In genomic region chr1:18238190-18238589, GRCh38 we compare ENCODE assay signal across 25 cellular contexts.
"Had no signal": no experiment of that assay in that cellular context is flagged by ENCODE, and none has a peak within 500 bp of the region (broad histone marks: within the 10 kb centered on the region; RNA-seq: fewer than 3 reads in every experiment).

No MANE protein-coding gene starts in this region.

- H2AFZ ChIP-seq: hepatocyte had no signal

- H3K4me3 ChIP-seq: coronary artery, dorsolateral prefrontal cortex, esophagus muscularis mucosa, gastroesophageal sphincter, heart left ventricle, hepatocyte, left ventricle myocardium inferior, lower lobe of right lung, mucosa of descending colon had no signal

- FAIRE-seq: endothelial cell of umbilical vein, frontal cortex, kidney had no signal

- ATAC-seq: foreskin keratinocyte; gastroesophageal sphincter; heart left ventricle; left colon; left lobe of liver; lower lobe of right lung; mucosa of descending colon; naive thymus-derived CD8-positive, alpha-beta T cell had no signal

- H3K9me3 ChIP-seq: esophagus muscularis mucosa, gastroesophageal sphincter, heart left ventricle, left ventricle myocardium inferior, lower lobe of right lung, mucosa of descending colon had no signal

- H3K4me2 ChIP-seq: hepatocyte had no signal

- H3K79me2 ChIP-seq: hepatocyte had no signal

- H3K36me3 ChIP-seq: esophagus muscularis mucosa, gastroesophageal sphincter, heart left ventricle, left ventricle myocardium inferior, lower lobe of right lung had no signal

- H3K27me3 ChIP-seq: foreskin keratinocyte had no signal

- H3K27ac ChIP-seq: coronary artery, esophagus muscularis mucosa, foreskin keratinocyte, gastroesophageal sphincter, heart left ventricle, hepatocyte, left ventricle myocardium inferior, lower lobe of right lung had no signal

- DNase-seq: dermis blood vessel endothelial cell; dorsolateral prefrontal cortex; effector CD4-positive, alpha-beta T cell; effector memory CD4-positive, alpha-beta T cell; foreskin keratinocyte; heart left ventricle; hypothalamus; immature natural killer cell; islet precursor cell; kidney; kidney glomerular epithelial cell; left colon; left ventricle myocardium inferior; lower lobe of right lung; mesenchymal stem cell; mucosa of descending colon; naive B cell; naive thymus-derived CD8-positive, alpha-beta T cell had no signal

- H3K4me1 ChIP-seq: esophagus muscularis mucosa, foreskin keratinocyte, gastroesophageal sphincter, heart left ventricle, left ventricle myocardium inferior, lower lobe of right lung had no signal
